5 cellular contexts compared by ENCODE assay signal in the genomic region with DNA sequence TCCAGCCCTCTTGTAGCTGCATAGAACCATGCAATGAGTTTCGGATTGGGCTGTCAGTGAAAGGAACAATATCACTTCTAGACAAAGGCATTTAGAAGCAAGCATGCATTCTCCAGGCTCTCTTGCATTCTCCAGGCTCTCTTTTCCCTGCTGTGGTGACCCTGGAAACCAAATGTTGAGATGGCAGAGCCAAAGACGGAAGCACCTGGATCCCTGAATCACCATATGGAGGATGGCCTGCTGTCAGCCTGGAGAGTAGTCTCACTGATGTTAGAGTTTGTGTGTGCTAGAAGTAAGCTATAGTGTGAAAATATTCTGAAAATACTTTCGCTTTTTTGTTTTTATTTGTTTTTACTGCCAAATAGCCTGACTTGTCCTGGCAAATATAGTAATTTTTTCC.
"Had no signal": no experiment of that assay in that cellular context is flagged by ENCODE, and none has a peak within 500 bp of the region (broad histone marks: within the 10 kb centered on the region; RNA-seq: fewer than 3 reads in every experiment).

No MANE protein-coding gene starts in this region.

- DNase-seq: GM23248, GOT3, H7, HFFc6, KBM-7 had no signal
